ENCODE assay signal across 8 cellular contexts in the genomic region with DNA sequence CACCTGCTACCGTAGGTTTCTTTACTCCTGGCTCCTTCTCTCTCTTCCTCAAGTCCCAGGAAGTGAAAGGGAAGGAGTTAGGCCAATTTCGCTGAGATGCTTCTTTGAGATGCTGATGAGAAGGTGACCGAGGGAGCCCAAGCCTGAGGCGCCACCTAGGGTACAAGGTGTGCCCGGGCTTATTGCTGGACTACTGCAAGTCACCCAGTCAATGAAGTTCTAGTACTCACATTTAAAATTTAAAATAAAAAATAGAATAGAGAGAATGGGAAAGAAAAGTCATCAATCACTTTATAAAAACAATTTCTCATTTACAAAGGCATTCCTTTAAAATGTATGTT. TPM values are rescaled to one million over a fixed set of nuclear protein-coding genes. Genes with fewer than 3 reads are reported as not detected.
DNase-seq lines count a peak whose midpoint lies in the region; ATAC-seq and TF ChIP-seq lines count a peak whose summit lies in the region.

No MANE protein-coding gene starts in this region.

- H2BK5ac ChIP-seq in mesendoderm (ENCODE audit: low read length) = no peak overlapping the region

- no peak overlapping the region for H2BK120ac ChIP-seq in mesendoderm (ENCODE audit: low read depth, low read length)

- ATAC-seq in GM21576 (IDR thresholded peaks at IDR 0.05; ENCODE audit: unreplicated experiment) = no peak
- no peak for ATAC-seq in GM21717 (IDR thresholded peaks at IDR 0.05; ENCODE audit: unreplicated experiment)

- H3K27me3 ChIP-seq in mesendoderm (ENCODE audit: insufficient read depth, low read length, poor library complexity) = no peaks in the 10 kb centered on the region

- no peak overlapping the region for H4K5ac ChIP-seq in mesendoderm (ENCODE audit: low read length)

- H3K18ac ChIP-seq in mesendoderm (ENCODE audit: low read length) = no peak overlapping the region

- H3K79me1 ChIP-seq in mesendoderm (ENCODE audit: low read length) = no peaks in the 10 kb centered on the region

- no peak overlapping the region for H3K4ac ChIP-seq in mesendoderm (ENCODE audit: low read depth, low read length)

- no peak overlapping the region for H4K8ac ChIP-seq in mesendoderm (ENCODE audit: low read depth, low read length)

- H3K9ac ChIP-seq in mesendoderm (ENCODE audit: low read length) = no peak overlapping the region

- H3K79me2 ChIP-seq in mesendoderm (ENCODE audit: control insufficient read depth, insufficient read depth, low read length) = no peaks in the 10 kb centered on the region

- DNase-seq in NCI-H2171 treated with DMSO at 0.1 percent for 48 hours (lab: John Stamatoyannopoulos, UW) (peak; percentile 40), NCI-H2171 (lab: John Stamatoyannopoulos, UW) (no peak), NCI-H510A treated with DMSO at 0.1 percent for 48 hours (lab: John Stamatoyannopoulos, UW) (peak; percentile 2), choroid plexus epithelial cell (ENCODE audit: low read depth) (peak; percentile 84), mesendoderm (peak; percentile 88), SHP77 treated with DMSO at 0.1 percent for 48 hours (lab: John Stamatoyannopoulos, UW) (no peak)

- no peak overlapping the region for H2BK15ac ChIP-seq in mesendoderm (replicated peaks; ENCODE audit: low read depth)

- no peaks in the 10 kb centered on the region for H3K36me3 ChIP-seq in mesendoderm (ENCODE audit: control insufficient read depth, insufficient read depth, low read length)

- H3K4me2 ChIP-seq in mesendoderm (ENCODE audit: low read length) = no peak overlapping the region

- no peak overlapping the region for H3K4me3 ChIP-seq in choroid plexus epithelial cell (ENCODE audit: low read depth, low read length)
- H3K4me3 ChIP-seq in mesendoderm (ENCODE audit: low read length) = no peak overlapping the region

- no CpG with 5 or more reads among the region's 5 CpGs for WGBS in mesendoderm (ENCODE audit: extremely low coverage, insufficient coverage, low lambda C conversion rate)

- H3K23ac ChIP-seq in mesendoderm (ENCODE audit: low read length) = no peak overlapping the region

- H3K4me1 ChIP-seq in mesendoderm (ENCODE audit: control insufficient read depth, low read depth, low read length) = no peaks in the 10 kb centered on the region

- no peak overlapping the region for H3K56ac ChIP-seq in mesendoderm (ENCODE audit: low read length)

- H2AK5ac ChIP-seq in mesendoderm (ENCODE audit: low read length) = no peak overlapping the region

- H3K27ac ChIP-seq in mesendoderm (ENCODE audit: low read depth, low read length) = no peak overlapping the region

- peak; percentile 86 for TF ChIP-seq CTCF in choroid plexus epithelial cell (conservative IDR thresholded peaks at IDR 0.05; ENCODE audit: low read depth, low read length)

RNA-seq across cellular contexts. Expression of a gene that starts 45.3 kb away (rescaled TPM):
- polyA plus RNA-seq in mesendoderm (2013, experiment 1 of 2) = 82.8 TPM
- 80.7 TPM for polyA plus RNA-seq in mesendoderm (2013, experiment 2 of 2)

Comparison
In these comparisons a context has a peak if more than half of its experiments do, and no peak if none do; other contexts are left out.
1. DNase-seq: peak in NCI-H2171 treated with DMSO at 0.1 percent for 48 hours (single experiment), NCI-H510A treated with DMSO at 0.1 percent for 48 hours (single experiment), choroid plexus epithelial cell (single experiment) and mesendoderm (single experiment); none in NCI-H2171 (single experiment) and SHP77 treated with DMSO at 0.1 percent for 48 hours (single experiment).